Comparison of ENCODE assay signal across 34 cellular contexts in the genomic region with DNA sequence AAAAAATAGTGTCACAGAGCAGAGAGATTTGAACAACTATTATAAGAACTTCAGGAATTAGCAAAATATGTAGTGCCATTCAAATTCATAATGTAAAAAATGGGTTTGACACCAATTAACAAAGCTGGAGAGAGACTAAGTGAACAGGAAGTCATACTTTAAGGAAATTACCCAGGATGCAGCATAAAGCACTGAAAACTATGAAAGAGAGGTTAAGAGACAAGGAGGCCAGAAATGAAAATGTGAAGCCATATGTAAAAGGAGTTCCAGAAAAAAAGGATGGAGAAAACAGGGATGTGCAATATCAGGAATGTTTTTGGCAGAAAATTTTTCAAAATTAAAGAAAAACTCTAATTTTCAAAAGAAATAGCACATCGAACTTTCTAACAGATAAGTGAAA.
"Had no signal": no experiment of that assay in that cellular context is flagged by ENCODE, and none has a peak within 500 bp of the region (broad histone marks: within the 10 kb centered on the region; RNA-seq: fewer than 3 reads in every experiment).

No MANE protein-coding gene starts in this region.

- H3K4me3 ChIP-seq: MG63 had no signal

- DNase-seq: Karpas-422, Kasumi-1, MG63, MM.1S, MV-4-11, NCI-H1048, NCI-H1092, NCI-H1092 treated with DMSO at 0.1 percent for 48 hours, NCI-H1105, NCI-H1105 treated with DMSO at 0.1 percent for 48 hours, NCI-H1417, NCI-H1417 treated with DMSO at 0.1 percent for 48 hours, NCI-H1436, NCI-H1436 treated with DMSO at 0.1 percent for 48 hours, NCI-H146, NCI-H1694, NCI-H1694 treated with DMSO at 0.1 percent for 48 hours, NCI-H187, NCI-H187 treated with DMSO at 0.1 percent for 48 hours, NCI-H1930, NCI-H2029, NCI-H2029 treated with DMSO at 0.1 percent for 48 hours, NCI-H2081, NCI-H2081 treated with DMSO at 0.1 percent for 48 hours, NCI-H2107, NCI-H2171, NCI-H2171 treated with DMSO at 0.1 percent for 48 hours, NCI-H2227 treated with DMSO at 0.1 percent for 48 hours, NCI-H226, NCI-H345, NCI-H446, NCI-H446 treated with DMSO at 0.1 percent for 48 hours, NCI-H510A had no signal

- H3K9ac ChIP-seq: KMS-11 had no signal

- H3K36me3 ChIP-seq: MG63 had no signal

- H3K27ac ChIP-seq: KMS-11 had no signal

- H3K27me3 ChIP-seq: MG63 had no signal

- H3K4me2 ChIP-seq: KMS-11 had no signal
